Comparison of ENCODE assay signal across 8 cellular contexts in the genomic region with DNA sequence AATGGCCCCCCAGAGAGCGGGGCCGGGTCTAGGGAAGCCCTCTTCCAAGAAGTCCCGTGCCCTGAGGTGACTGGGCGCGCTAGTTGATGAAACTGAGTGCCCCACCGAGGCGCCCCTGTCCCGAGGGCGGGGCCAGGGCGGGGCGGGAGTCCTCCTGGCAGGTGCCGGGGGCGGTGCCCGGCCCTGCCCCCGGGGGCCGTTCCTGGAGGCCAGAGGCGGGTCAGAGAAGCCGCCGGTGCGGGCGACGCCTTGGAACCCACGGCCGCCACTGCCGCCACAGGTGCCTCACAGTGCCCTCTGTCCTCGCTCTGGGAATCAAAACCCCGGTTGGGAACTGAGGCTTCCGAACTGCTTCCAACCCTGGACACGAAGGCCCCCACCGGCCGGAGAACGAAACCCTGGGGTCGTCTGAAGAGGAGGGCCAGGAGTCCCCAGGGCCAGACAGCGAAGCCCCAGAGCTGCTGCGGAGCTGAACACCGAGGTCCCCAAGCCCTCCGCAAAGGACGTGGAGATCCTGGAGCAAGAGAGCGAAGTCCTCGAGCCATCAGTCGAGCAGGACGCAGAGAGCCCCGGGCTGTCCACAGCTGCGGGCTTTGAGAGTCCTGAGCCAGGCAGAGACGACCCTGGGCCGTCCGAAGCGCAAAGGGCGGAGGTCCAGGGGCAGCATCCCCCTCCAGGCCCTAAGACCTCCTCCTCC. TPM values are rescaled to one million over a fixed set of nuclear protein-coding genes. Genes with fewer than 3 reads are reported as not detected.
DNase-seq lines count a peak whose midpoint lies in the region; ATAC-seq and TF ChIP-seq lines count a peak whose summit lies in the region.

A gene (plus strand): TSS at position 252 of the 697 bp plus-strand sequence. CDS start 524 bp downstream, outside the sequence.

- H3K9me3 ChIP-seq in right atrium auricular region: no peaks in the 10 kb centered on the region

- no peaks in the 10 kb centered on the region for H3K36me3 ChIP-seq in right atrium auricular region

- POLR2A ChIA-PET in AG04449 (lab: Yijun Ruan, JAX): interaction anchor here (0.6 kb wide), 1 partner anchor 393 kb away, joined by 5 read pairs; no protein-coding TSS in a partner anchor

- TF ChIP-seq CTCF in AG04449 (IDR thresholded peaks at IDR 0.05; ENCODE audit: insufficient read depth, low read length, missing control alignments): no peak
- TF ChIP-seq CTCF in right atrium auricular region (IDR thresholded peaks at IDR 0.05): no peak

- no peaks in the 10 kb centered on the region for H3K9me3 Mint-ChIP-seq in activated naive CD4-positive, alpha-beta T cell treated with anti-CD3 and anti-CD28 coated beads, Interleukin-2, amount 50 U/mL, for 72 hours

- H3K4me1 ChIP-seq in right atrium auricular region: peaks cover 0 to 39% of the 10 kb centered on the region in 2 donors

- peak within 1 kb of the TSS; percentile 68 for H3K4me3 ChIP-seq in AG04449 (ENCODE audit: low read depth, low read length)
- H3K4me3 ChIP-seq in right atrium auricular region: peak within 1 kb of the TSS; percentile 70 to 75

- CTCF ChIA-PET in AG04449 (lab: Yijun Ruan, JAX): interaction anchor here (0.6 to 7.2 kb wide), 38 partner anchors 9 to 205 kb away, joined by 3 to 117 read pairs (median 4); a partner anchor contains a TSS

- H3K36me3 Mint-ChIP-seq in activated naive CD4-positive, alpha-beta T cell treated with anti-CD3 and anti-CD28 coated beads, Interleukin-2, amount 50 U/mL, for 72 hours: no peaks in the 10 kb centered on the region

- H3K27ac ChIP-seq in right atrium auricular region: peak within 1 kb of the TSS; percentile 94 to 95

- H3K27me3 ChIP-seq in right atrium auricular region: no peaks in the 10 kb centered on the region

- intact Hi-C loops in sciatic nerve (cut with DNase I): no loop called here

- DNase-seq in AG04449 (ENCODE audit: low read depth, low spot score): no peak
- DNase-seq in NCI-H2196 treated with DMSO at 0.1 percent for 48 hours (lab: John Stamatoyannopoulos, UW; ENCODE audit: unreplicated experiment): peak; percentile 83
- DNase-seq in activated naive CD4-positive, alpha-beta T cell treated with anti-CD3 and anti-CD28 coated beads, Interleukin-2, amount 50 U/mL, for 72 hours (ENCODE audit: low spot score in 2 of 2): peak; percentile 46 to 59
- no peak for DNase-seq in right atrium auricular region (ENCODE audit: low spot score)
- no peak for DNase-seq in sciatic nerve (ENCODE audit: low spot score)
- no peak for DNase-seq in SKM-1 (lab: John Stamatoyannopoulos, UW; ENCODE audit: unreplicated experiment)

- H3K27ac Mint-ChIP-seq in activated naive CD4-positive, alpha-beta T cell treated with anti-CD3 and anti-CD28 coated beads, Interleukin-2, amount 50 U/mL, for 72 hours: no peak within 1 kb of the TSS

- ATAC-seq in GM19324 (IDR thresholded peaks at IDR 0.05; ENCODE audit: low FRiP score, unreplicated experiment) (peak; percentile 29), sciatic nerve (peak; percentile 3), HG03469 (IDR thresholded peaks at IDR 0.05; ENCODE audit: unreplicated experiment) (no peak)
- peak in 1 of 2 donors; percentile 27 for ATAC-seq in activated naive CD4-positive, alpha-beta T cell treated with anti-CD3 and anti-CD28 coated beads, Interleukin-2, amount 50 U/mL, for 72 hours

RNA-seq across cellular contexts. Expression of the gene that starts here (rescaled TPM):
- 1 to 10 TPM; 1.2 to 4.2 TPM for total RNA-seq in activated naive CD4-positive, alpha-beta T cell treated with anti-CD3 and anti-CD28 coated beads, Interleukin-2, amount 50 U/mL, for 72 hours
- total RNA-seq in right atrium auricular region (10 to 100 TPM in 1 of 2 donors, 1 to 10 TPM in 1; 8.7 to 12.1 TPM), sciatic nerve (5.6 TPM)

Comparison
In these comparisons a context has a peak if more than half of its experiments do, and no peak if none do; other contexts are left out.
1. DNase-seq: peak in NCI-H2196 treated with DMSO at 0.1 percent for 48 hours (single experiment) and activated naive CD4-positive, alpha-beta T cell treated with anti-CD3 and anti-CD28 coated beads, Interleukin-2, amount 50 U/mL, for 72 hours (2 of 2); none in AG04449 (single experiment), right atrium auricular region (single experiment), sciatic nerve (single experiment) and SKM-1 (single experiment).